Comparison of ENCODE assay signal across 8 cellular contexts in the genomic region with DNA sequence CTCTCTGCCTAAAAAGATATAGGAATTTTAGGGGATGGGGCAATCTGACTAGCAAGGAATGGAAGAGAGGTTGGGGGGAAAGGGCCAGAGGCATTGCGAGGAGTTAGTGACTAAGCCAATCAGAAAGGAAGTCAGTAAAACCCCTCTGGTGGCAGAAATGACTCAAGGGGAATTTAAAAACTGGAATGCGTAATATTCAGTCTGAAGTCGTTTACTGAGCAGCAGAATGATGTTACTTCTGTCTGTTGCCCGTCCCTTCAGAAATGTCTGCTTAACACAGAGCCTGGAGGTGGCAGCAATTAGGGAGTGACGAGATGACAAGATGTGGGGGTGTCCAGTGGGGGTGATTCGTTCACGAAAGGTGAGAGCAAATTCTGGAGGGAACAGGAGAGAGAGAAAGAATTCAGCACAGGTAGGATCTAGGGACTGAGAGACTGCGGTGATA.
DNase-seq lines count a peak whose midpoint lies in the region; ATAC-seq and TF ChIP-seq lines count a peak whose summit lies in the region.

No MANE protein-coding gene starts in this region.

- H3K9me2 ChIP-seq in DOHH2 (replicated peaks; ENCODE audit: control insufficient read depth, low read length), result no peaks in the 10 kb centered on the region

- no peaks in the 10 kb centered on the region for H3K27me3 ChIP-seq in DOHH2 (ENCODE audit: control insufficient read depth, low read length)

- peaks cover 55% of the 10 kb centered on the region for H3K4me1 ChIP-seq in DOHH2 (ENCODE audit: control insufficient read depth, low read length)

- no peaks in the 10 kb centered on the region for H3K27me3 Mint-ChIP-seq in T-helper 1 cell treated with Interleukin-12 subunit alpha and Interleukin-12 subunit beta and Interleukin-4 antibody, amounts not matched to agents 30 μg/mL and 1 μg/mL, for 36 hours (ENCODE audit: low read depth)

- no peaks in the 10 kb centered on the region for H4K20me1 ChIP-seq in DOHH2 (ENCODE audit: control insufficient read depth, insufficient read depth, low read depth, low read length)

- ATAC-seq in GM21786 (IDR thresholded peaks at IDR 0.05; ENCODE audit: unreplicated experiment) (peak; percentile 53), left colon (no peak)

- H3K27ac ChIP-seq in DOHH2 (ENCODE audit: low read depth, low read length), result peak overlapping the region; percentile 42

- H3K4me3 Mint-ChIP-seq in T-helper 1 cell treated with Interleukin-12 subunit alpha and Interleukin-12 subunit beta and Interleukin-4 antibody, amounts not matched to agents 30 μg/mL and 1 μg/mL, for 36 hours, result peak overlapping the region; percentile 85

- H3K9me3 Mint-ChIP-seq in T-helper 1 cell treated with Interleukin-12 subunit alpha and Interleukin-12 subunit beta and Interleukin-4 antibody, amounts not matched to agents 30 μg/mL and 1 μg/mL, for 36 hours, result no peaks in the 10 kb centered on the region

- intact Hi-C loops in left colon (cut with DNase I, micrococcal nuclease), result loop anchor here in 1 of 2 donors (5.0 kb wide), 1 partner anchor 180 kb away; no protein-coding TSS in a partner anchor

- H3K9me3 ChIP-seq in DOHH2 (ENCODE audit: control insufficient read depth, insufficient read depth, low read length), result peaks cover 13% of the 10 kb centered on the region

- H3K36me3 Mint-ChIP-seq in T-helper 1 cell treated with Interleukin-12 subunit alpha and Interleukin-12 subunit beta and Interleukin-4 antibody, amounts not matched to agents 30 μg/mL and 1 μg/mL, for 36 hours (ENCODE audit: low read depth), result no peaks in the 10 kb centered on the region

- peaks cover 6% of the 10 kb centered on the region for H3F3A ChIP-seq in DOHH2 (ENCODE audit: control insufficient read depth, insufficient read depth)

- H3K27ac Mint-ChIP-seq in T-helper 1 cell treated with Interleukin-12 subunit alpha and Interleukin-12 subunit beta and Interleukin-4 antibody, amounts not matched to agents 30 μg/mL and 1 μg/mL, for 36 hours, result peak overlapping the region; percentile 97

- DNase-seq in foreskin fibroblast, result peak; percentile 34 to 58
- no peak for DNase-seq in NCI-H226
- no peak for DNase-seq in left colon
- no peak for DNase-seq in ureter (ENCODE audit: low spot score)
- no peak for DNase-seq in NCI-H345 (lab: John Stamatoyannopoulos, UW)

- TF ChIP-seq CTCF in DOHH2 (IDR thresholded peaks at IDR 0.05; ENCODE audit: low read depth, low read length, poor library complexity, severe bottlenecking), result no peak
- peak; percentile 42 for TF ChIP-seq CTCF in foreskin fibroblast (IDR thresholded peaks at IDR 0.05; ENCODE audit: low read depth, low read length)

- H3K36me3 ChIP-seq in DOHH2 (ENCODE audit: control insufficient read depth, low read length), result 0 out of 2 replicates have a peak, but pooled peaks cover 2% of the 10 kb centered on the region

- H3K4me3 ChIP-seq in DOHH2 (ENCODE audit: low read length), result peak overlapping the region; percentile 19
- no peak overlapping the region for H3K4me3 ChIP-seq in foreskin fibroblast (ENCODE audit: low read depth in 1 of 2, low read length in 2 of 2)

- H3K79me2 ChIP-seq in DOHH2 (ENCODE audit: control insufficient read depth, low read length), result no peaks in the 10 kb centered on the region

- peaks cover 52% of the 10 kb centered on the region for H3K4me1 Mint-ChIP-seq in T-helper 1 cell treated with Interleukin-12 subunit alpha and Interleukin-12 subunit beta and Interleukin-4 antibody, amounts not matched to agents 30 μg/mL and 1 μg/mL, for 36 hours (ENCODE audit: low read depth)

- peak overlapping the region; percentile 53 for H3K4me2 ChIP-seq in DOHH2 (ENCODE audit: low read length)

Comparison
In these comparisons a context has a peak if more than half of its experiments do, and no peak if none do; other contexts are left out.
1. DNase-seq: peak in foreskin fibroblast (2 of 2); none in NCI-H226 (single experiment), left colon (0 of 2), ureter (single experiment) and NCI-H345 (single experiment).